ENCODE assay signal across 11 cellular contexts in genomic region chr17:57294075-57294474, GRCh38. TPM values are rescaled to one million over a fixed set of nuclear protein-coding genes. Genes with fewer than 3 reads are reported as not detected.
DNase-seq lines count a peak whose midpoint lies in the region; ATAC-seq and TF ChIP-seq lines count a peak whose summit lies in the region.
"Had no signal": no experiment of that assay in that cellular context is flagged by ENCODE, and none has a peak within 500 bp of the region (broad histone marks: within the 10 kb centered on the region; RNA-seq: fewer than 3 reads in every experiment).

No MANE protein-coding gene starts in this region.

- no peaks in the 10 kb centered on the region for H3K9me3 Mint-ChIP-seq in activated naive CD8-positive, alpha-beta T cell treated with anti-CD3 and anti-CD28 coated beads for 36 hours
- no peaks in the 10 kb centered on the region for H3K9me3 Mint-ChIP-seq in activated naive CD8-positive, alpha-beta T cell treated with anti-CD3 and anti-CD28 coated beads, Interleukin-2, amount 50 U/mL, for 24 hours
- H3K9me3 Mint-ChIP-seq in stimulated activated effector memory CD8-positive, alpha-beta T cell treated with anti-CD3 and anti-CD28 coated beads, Interleukin-12 subunit alpha, Interleukin-12 subunit beta, amount 100 ng/mL, for 72 hours = no peaks in the 10 kb centered on the region
- H3K9me3 Mint-ChIP-seq: activated B cell treated with CpG ODN at 0.5 μM for 24 hours had no signal

- H3K4me3 Mint-ChIP-seq in activated naive CD8-positive, alpha-beta T cell treated with anti-CD3 and anti-CD28 coated beads for 36 hours = no peak overlapping the region
- no peak overlapping the region for H3K4me3 Mint-ChIP-seq in activated naive CD8-positive, alpha-beta T cell treated with anti-CD3 and anti-CD28 coated beads, Interleukin-2, amount 50 U/mL, for 24 hours
- H3K4me3 Mint-ChIP-seq in stimulated activated effector memory CD8-positive, alpha-beta T cell treated with anti-CD3 and anti-CD28 coated beads, Interleukin-12 subunit alpha, Interleukin-12 subunit beta, amount 100 ng/mL, for 72 hours = no peak overlapping the region
- H3K4me3 Mint-ChIP-seq: activated B cell treated with CpG ODN at 0.5 μM for 24 hours had no signal

- peak overlapping the region; percentile 10 for H3K27ac Mint-ChIP-seq in activated naive CD8-positive, alpha-beta T cell treated with anti-CD3 and anti-CD28 coated beads for 36 hours
- H3K27ac Mint-ChIP-seq in activated naive CD8-positive, alpha-beta T cell treated with anti-CD3 and anti-CD28 coated beads, Interleukin-2, amount 50 U/mL, for 24 hours = no peak overlapping the region
- H3K27ac Mint-ChIP-seq in stimulated activated effector memory CD8-positive, alpha-beta T cell treated with anti-CD3 and anti-CD28 coated beads, Interleukin-12 subunit alpha, Interleukin-12 subunit beta, amount 100 ng/mL, for 72 hours = peak overlapping the region; percentile 2
- H3K27ac Mint-ChIP-seq: activated B cell treated with CpG ODN at 0.5 μM for 24 hours had no signal

- peaks cover 24% of the 10 kb centered on the region for H3K36me3 Mint-ChIP-seq in activated naive CD8-positive, alpha-beta T cell treated with anti-CD3 and anti-CD28 coated beads for 36 hours
- peaks cover 37% of the 10 kb centered on the region for H3K36me3 Mint-ChIP-seq in activated naive CD8-positive, alpha-beta T cell treated with anti-CD3 and anti-CD28 coated beads, Interleukin-2, amount 50 U/mL, for 24 hours (ENCODE audit: low read depth)
- peaks cover 60% of the 10 kb centered on the region for H3K36me3 Mint-ChIP-seq in stimulated activated effector memory CD8-positive, alpha-beta T cell treated with anti-CD3 and anti-CD28 coated beads, Interleukin-12 subunit alpha, Interleukin-12 subunit beta, amount 100 ng/mL, for 72 hours

- POLR2A ChIA-PET in HEK293T (lab: Yijun Ruan, JAX) = no interaction called here

- CTCF ChIA-PET in HEK293T (lab: Yijun Ruan, JAX) = no interaction called here

- no peak for DNase-seq in activated naive CD8-positive, alpha-beta T cell treated with anti-CD3 and anti-CD28 coated beads for 36 hours
- no peak for DNase-seq in activated naive CD8-positive, alpha-beta T cell treated with anti-CD3 and anti-CD28 coated beads, Interleukin-2, amount 50 U/mL, for 24 hours
- DNase-seq in NCI-H345 (lab: John Stamatoyannopoulos, UW) = peak; percentile 83
- no peak for DNase-seq in stimulated activated effector memory CD8-positive, alpha-beta T cell treated with anti-CD3 and anti-CD28 coated beads, Interleukin-12 subunit alpha, Interleukin-12 subunit beta, amount 100 ng/mL, for 72 hours (ENCODE audit: low spot score in 2 of 2)
- no peak for DNase-seq in HEK293T (ENCODE audit: extremely low spot score)
- no peak for DNase-seq in activated CD8-positive, alpha-beta memory T cell treated with anti-CD3 and anti-CD28 coated beads, Interleukin-2, amount 50 U/mL, for 4 hours
- DNase-seq: activated B cell treated with CpG ODN at 0.5 μM for 24 hours, activated gamma-delta T cell treated with Interleukin-2 at 50 U/mL for 16 hours, Kasumi-1 had no signal

- H3K27ac ChIP-seq in cingulate gyrus (ENCODE audit: low read depth, low read length) = peak overlapping the region; percentile 13

- H3K4me1 Mint-ChIP-seq in activated naive CD8-positive, alpha-beta T cell treated with anti-CD3 and anti-CD28 coated beads for 36 hours = peaks cover 30% of the 10 kb centered on the region
- peaks cover 27% of the 10 kb centered on the region for H3K4me1 Mint-ChIP-seq in activated naive CD8-positive, alpha-beta T cell treated with anti-CD3 and anti-CD28 coated beads, Interleukin-2, amount 50 U/mL, for 24 hours
- H3K4me1 Mint-ChIP-seq in stimulated activated effector memory CD8-positive, alpha-beta T cell treated with anti-CD3 and anti-CD28 coated beads, Interleukin-12 subunit alpha, Interleukin-12 subunit beta, amount 100 ng/mL, for 72 hours = peaks cover 21% of the 10 kb centered on the region

- ATAC-seq in activated naive CD8-positive, alpha-beta T cell treated with anti-CD3 and anti-CD28 coated beads, Interleukin-2, amount 50 U/mL, for 24 hours = no peak
- ATAC-seq in stimulated activated effector memory CD8-positive, alpha-beta T cell treated with anti-CD3 and anti-CD28 coated beads, Interleukin-12 subunit alpha, Interleukin-12 subunit beta, amount 100 ng/mL, for 72 hours = no peak
- ATAC-seq in GM19035 (IDR thresholded peaks at IDR 0.05; ENCODE audit: unreplicated experiment) = no peak

- no peaks in the 10 kb centered on the region for H3K27me3 Mint-ChIP-seq in activated naive CD8-positive, alpha-beta T cell treated with anti-CD3 and anti-CD28 coated beads for 36 hours
- no peaks in the 10 kb centered on the region for H3K27me3 Mint-ChIP-seq in activated naive CD8-positive, alpha-beta T cell treated with anti-CD3 and anti-CD28 coated beads, Interleukin-2, amount 50 U/mL, for 24 hours
- H3K27me3 Mint-ChIP-seq: activated B cell treated with CpG ODN at 0.5 μM for 24 hours had no signal

TF ChIP-seq in HEK293T, 16 proteins besides CTCF, POLR2A, EP300 and RAD21:
- TF ChIP-seq FOXK2 (IDR thresholded peaks at IDR 0.05) = no peak

RNA-seq across cellular contexts. Expression of gene MSI2, which starts 37.8 kb away (rescaled TPM):
- 10 to 100 TPM; 48.0 to 49.4 TPM for total RNA-seq in activated naive CD8-positive, alpha-beta T cell treated with anti-CD3 and anti-CD28 coated beads for 36 hours
